In genomic region chr20:53157443-53158408, GRCh38 we compare ENCODE assay signal across 8 cellular contexts.
A peak's percentile ranks its signal among the peaks of the same experiment; 100 is the strongest.
DNase-seq lines count a peak whose midpoint lies in the region; ATAC-seq, FAIRE-seq and TF ChIP-seq lines count a peak whose summit lies in the region.

No MANE protein-coding gene starts in this region.

- intact Hi-C loops in GM12878 (cut with micrococcal nuclease; ENCODE audit: unreplicated experiment) (loop anchor here (5.0 to 10.0 kb wide), 2 partner anchors 153 to 800 kb away; no protein-coding TSS in a partner anchor), testis (cut with DNase I; ENCODE audit: low total_unique reads) (no loop called here), lower leg skin (cut with DNase I; ENCODE audit: low total_unique reads) (no loop called here)

- peak overlapping the region; percentile 57 for H3K4me3 ChIP-seq in DOHH2 (ENCODE audit: low read length)
- H3K4me3 ChIP-seq in GM12878 = no peak overlapping the region
- no peak overlapping the region for H3K4me3 ChIP-seq in testis
- no peak overlapping the region for H3K4me3 ChIP-seq in lower leg skin (ENCODE audit: low read depth, poor library complexity, severe bottlenecking)

- H3K4me1 ChIP-seq in DOHH2 (ENCODE audit: control insufficient read depth, low read length) (peaks cover 58% of the 10 kb centered on the region), GM12878 (ENCODE audit: control insufficient read depth, insufficient read depth, low read length) (peaks cover 16% of the 10 kb centered on the region), testis (peaks cover 5% of the 10 kb centered on the region)

- no TSS peak for BruUV-seq in GM12878 (replicated peaks; lab: Mats Ljungman, UMichigan)

- H3K79me2 ChIP-seq in DOHH2 (ENCODE audit: control insufficient read depth, low read length) (no peaks in the 10 kb centered on the region), GM12878 (ENCODE audit: control insufficient read depth, insufficient read depth, low read length) (no peaks in the 10 kb centered on the region)

- H3K9me3 ChIP-seq in DOHH2 (ENCODE audit: control insufficient read depth, insufficient read depth, low read length) (peaks cover 9% of the 10 kb centered on the region; the same call in 1 of the 2 replicates), GM12878 (replicated peaks; ENCODE audit: control insufficient read depth, insufficient read depth, low read length) (peaks cover 4% of the 10 kb centered on the region; the same call in 2 of the 3 replicates), testis (no peaks in the 10 kb centered on the region)

- in situ Hi-C loops in GM12878 (cut with MboI) = no loop called here

- CTCF ChIA-PET in GM12878 (lab: Yijun Ruan, JAX) = interaction anchor here (0.8 kb wide), 1 partner anchor 405 kb away, joined by 3 read pairs; no protein-coding TSS in a partner anchor

- TF ChIP-seq CTCF in DOHH2 (IDR thresholded peaks at IDR 0.05; ENCODE audit: low read depth, low read length, poor library complexity, severe bottlenecking) (peak; percentile 88), GM12878 (IDR thresholded peaks at IDR 0.05 in 2 of 3, conservative IDR thresholded peaks at IDR 0.05 in 1 of 3; ENCODE audit: control insufficient read depth in 2 of 3, extremely low read depth in 1 of 3, insufficient read depth in 1 of 3, low read depth in 3 of 3, low read length in 3 of 3) (peak; percentile 11 to 55 (median 53); a peak in 4 of 6 replicates), testis (IDR thresholded peaks at IDR 0.05) (peak in 2 of 3 experiments; percentile 38 to 42), lower leg skin (IDR thresholded peaks at IDR 0.05) (no peak)

- SMC1A ChIA-PET in GM12878 (lab: Charles Lee; ENCODE audit: uncharacterized antibody, unreplicated experiment) = interaction anchor here (0.6 kb wide), 2 partner anchors 63 to 1790 kb away, joined by 3 read pairs; no protein-coding TSS in a partner anchor

- ATAC-seq in HG03378 (IDR thresholded peaks at IDR 0.05; ENCODE audit: unreplicated experiment) = peak; percentile 85
- ATAC-seq in GM12878 = peak; percentile 86

- POLR2A ChIA-PET in GM12878 (lab: Charles Lee) = interaction anchor here (0.7 kb wide), 2 partner anchors 11 to 57 kb away, joined by 3 to 5 read pairs; no protein-coding TSS in a partner anchor

- H4K20me1 ChIP-seq in DOHH2 (ENCODE audit: control insufficient read depth, insufficient read depth, low read depth, low read length) (no peaks in the 10 kb centered on the region), GM12878 (ENCODE audit: control insufficient read depth, insufficient read depth) (no peaks in the 10 kb centered on the region)

- H3K9me2 ChIP-seq in DOHH2 (replicated peaks; ENCODE audit: control insufficient read depth, low read length) = no peaks in the 10 kb centered on the region

- peak overlapping the region; percentile 64 for H3K4me2 ChIP-seq in DOHH2 (ENCODE audit: low read length)
- H3K4me2 ChIP-seq in GM12878 (ENCODE audit: control insufficient read depth, insufficient read depth) = peak overlapping the region; percentile 17

- TF ChIP-seq POLR2A in GM12878 (IDR thresholded peaks at IDR 0.05; ENCODE audit: low read depth, low read length) (no peak), testis (IDR thresholded peaks at IDR 0.05) (no peak), lower leg skin (IDR thresholded peaks at IDR 0.05) (no peak)

- FAIRE-seq in GM12878 (lab: Jason Lieb, UNC) = peak; percentile 64

- RAD21 ChIA-PET in GM12878 (lab: Charles Lee; ENCODE audit: unreplicated experiment) = interaction anchor here (1.1 kb wide), 1 partner anchor 183 kb away, joined by 4 read pairs; no protein-coding TSS in a partner anchor

- peak; percentile 8 for DNase-seq in GM19240 (ENCODE audit: insufficient read length, low spot score)
- peak; percentile 69 for DNase-seq in RPMI8226
- DNase-seq in GM12878 (ENCODE audit: low read depth, low spot score) = no peak
- peak; percentile 62 for DNase-seq in kidney tubule cell (ENCODE audit: low spot score)
- peak; percentile 73 for DNase-seq in testis
- DNase-seq in lower leg skin (ENCODE audit: low spot score in 2 of 2) = no peak

- peaks cover 8% of the 10 kb centered on the region for H3F3A ChIP-seq in DOHH2 (ENCODE audit: control insufficient read depth, insufficient read depth)

- H3K27me3 ChIP-seq in DOHH2 (ENCODE audit: control insufficient read depth, low read length) (no peaks in the 10 kb centered on the region), GM12878 (replicated peaks in 1 of 2; ENCODE audit: control insufficient read depth in 2 of 2, insufficient read depth in 2 of 2, low read length in 1 of 2) (no peaks in the 10 kb centered on the region), testis (no peaks in the 10 kb centered on the region)

- H3K36me3 ChIP-seq in DOHH2 (ENCODE audit: control insufficient read depth, low read length) (no peaks in the 10 kb centered on the region), GM12878 (ENCODE audit: control insufficient read depth in 2 of 2, insufficient read depth in 2 of 2, low read length in 1 of 2) (no peaks in the 10 kb centered on the region), testis (ENCODE audit: low read depth, missing control alignments) (no peaks in the 10 kb centered on the region)

- 12% methylated on average over 11 of the region's 11 CpGs for WGBS in GM12878 (ENCODE audit: insufficient coverage, insufficient replicate concordance, low lambda C conversion rate, missing lambda C conversion rate)
- WGBS in testis, 2 donors = 82 to 90% methylated on average over 11 of the region's 11 CpGs
- 87 to 92% methylated on average over 11 of the region's 11 CpGs for WGBS in lower leg skin, 2 donors

- H3K27ac ChIP-seq in DOHH2 (ENCODE audit: low read depth, low read length) (peak overlapping the region; percentile 87), GM12878 (ENCODE audit: control insufficient read depth, insufficient read depth) (peak overlapping the region; percentile 62; the same call in 1 of the 2 replicates), testis (no peak overlapping the region)

- TF ChIP-seq RAD21 in GM12878 (IDR thresholded peaks at IDR 0.05; ENCODE audit: insufficient read depth, low read depth, low read length) = peak; percentile 21; the same call in 1 of the 2 replicates

- TF ChIP-seq EP300 in GM12878 (IDR thresholded peaks at IDR 0.05; ENCODE audit: borderline replicate concordance in 1 of 2, control insufficient read depth in 1 of 2, low read depth in 2 of 2, low read length in 2 of 2) = no peak

- H2AFZ ChIP-seq in GM12878 (ENCODE audit: control insufficient read depth, low read depth, low read length) = peak overlapping the region; percentile 77

- H3K9ac ChIP-seq in GM12878 (ENCODE audit: control insufficient read depth, insufficient read depth, low read length) = no peak overlapping the region

TF ChIP-seq in GM12878, 131 proteins besides CTCF, POLR2A, EP300 and RAD21:
- TF ChIP-seq EED (IDR thresholded peaks at IDR 0.05; ENCODE audit: low read depth) = no peak
- no peak for TF ChIP-seq KLF5 (IDR thresholded peaks at IDR 0.05; ENCODE audit: partially characterized antibody)
- no peak for TF ChIP-seq PKNOX1 (IDR thresholded peaks at IDR 0.05)
- TF ChIP-seq RCOR1 (conservative IDR thresholded peaks at IDR 0.05; ENCODE audit: low read depth, low read length) = peak; percentile 56; the same call in 1 of the 2 replicates
- no peak for TF ChIP-seq TCF7 (IDR thresholded peaks at IDR 0.05; ENCODE audit: borderline replicate concordance)
- peak; percentile 9; the same call in 1 of the 2 replicates for TF ChIP-seq JUNB (IDR thresholded peaks at IDR 0.05)
- peak; percentile 11; the same call in 1 of the 2 replicates for TF ChIP-seq SMC3 (IDR thresholded peaks at IDR 0.05; ENCODE audit: borderline replicate concordance, low read length)
- TF ChIP-seq SIN3A (IDR thresholded peaks at IDR 0.05; ENCODE audit: low read depth, low read length) = no peak
- TF ChIP-seq MEF2A (IDR thresholded peaks at IDR 0.05; ENCODE audit: insufficient read depth, low read depth, low read length) = no peak
- TF ChIP-seq HDGF (IDR thresholded peaks at IDR 0.05) = no peak
- no peak for TF ChIP-seq EZH2 (IDR thresholded peaks at IDR 0.05; ENCODE audit: borderline replicate concordance, control insufficient read depth, low read depth, low read length)
- TF ChIP-seq HCFC1 (IDR thresholded peaks at IDR 0.05; ENCODE audit: low read length) = no peak
- TF ChIP-seq SPI1 (IDR thresholded peaks at IDR 0.05; ENCODE audit: borderline replicate concordance, insufficient read depth, low read depth, low read length) = peak; percentile 30; the same call in 1 of the 2 replicates
- TF ChIP-seq CEBPZ (IDR thresholded peaks at IDR 0.05; ENCODE audit: low read depth, low read length) = no peak

Comparison
In these comparisons a context has a peak if more than half of its experiments do, and no peak if none do; other contexts are left out.
1. H3K27ac ChIP-seq: peak in DOHH2 (single experiment) and GM12878 (single experiment); none in testis (0 of 2).
2. CTCF ChIP-seq: peak in DOHH2 (single experiment), GM12878 (3 of 3) and testis (2 of 3); none in lower leg skin (0 of 3).
3. DNase-seq: peak in GM19240 (single experiment), RPMI8226 (single experiment), kidney tubule cell (single experiment) and testis (single experiment); none in GM12878 (single experiment) and lower leg skin (0 of 2).